Comparison of ENCODE assay signal across 22 cellular contexts in genomic region chr1:111453706-111454105, GRCh38. TPM values are rescaled to one million over a fixed set of nuclear protein-coding genes. Genes with fewer than 3 reads are reported as not detected.
A peak's percentile ranks its signal among the peaks of the same experiment; 100 is the strongest.
DNase-seq lines count a peak whose midpoint lies in the region; ATAC-seq and TF ChIP-seq lines count a peak whose summit lies in the region.
"Had no signal": no experiment of that assay in that cellular context is flagged by ENCODE, and none has a peak within 500 bp of the region (broad histone marks: within the 10 kb centered on the region; RNA-seq: fewer than 3 reads in every experiment).

No MANE protein-coding gene starts in this region.

- H3K4me1 Mint-ChIP-seq in T-helper 2 cell treated with Interferon-gamma antibody and Interleukin-4, amounts not matched to agents 5 μg/mL and 100 μg/mL, for 36 hours (ENCODE audit: low read depth), result peaks cover 52% of the 10 kb centered on the region
- H3K4me1 Mint-ChIP-seq in natural killer cell (peaks cover 71 to 77% of the 10 kb centered on the region in 2 donors), Calu3 (ENCODE audit: low read depth, unreplicated experiment) (peaks cover 12% of the 10 kb centered on the region)
- peaks cover 51 to 57% of the 10 kb centered on the region in 2 donors for H3K4me1 Mint-ChIP-seq in natural killer cell treated with Interleukin-12 subunit alpha and Interleukin-12 subunit beta and Interleukin-15 and Interleukin-18, amount 100 ng/mL, for 72 hours (ENCODE audit: low read depth in 2 of 2)
- H3K4me1 Mint-ChIP-seq in activated CD8-positive, alpha-beta T cell treated with anti-CD3 and anti-CD28 coated beads, Interleukin-2, amount 10 ng/mL, durations not matched to agents 7 days and 5 days (ENCODE audit: low read depth), result peaks cover 70% of the 10 kb centered on the region
- H3K4me1 Mint-ChIP-seq in stimulated activated memory B cell treated with anti-CD40 and anti-IgM and Interleukin-4, amounts not matched to agents 10 μg/mL and 1 μg/mL and 100 μg/mL, for 72 hours, result peaks cover 51% of the 10 kb centered on the region

- ATAC-seq in natural killer cell (no peak), HG03521 (IDR thresholded peaks at IDR 0.05; ENCODE audit: unreplicated experiment) (no peak)
- ATAC-seq in natural killer cell treated with Interleukin-12 subunit alpha and Interleukin-12 subunit beta and Interleukin-15 and Interleukin-18, amount 100 ng/mL, for 72 hours, result no peak
- no peak for ATAC-seq in activated CD8-positive, alpha-beta T cell treated with anti-CD3 and anti-CD28 coated beads, Interleukin-2, amount 10 ng/mL, durations not matched to agents 7 days and 5 days
- ATAC-seq in stimulated activated memory B cell treated with anti-CD40 and anti-IgM and Interleukin-4, amounts not matched to agents 10 μg/mL and 1 μg/mL and 100 μg/mL, for 72 hours, result no peak

- H3K27ac Mint-ChIP-seq in T-helper 2 cell treated with Interferon-gamma antibody and Interleukin-4, amounts not matched to agents 5 μg/mL and 100 μg/mL, for 36 hours, result no peak overlapping the region
- peak overlapping the region; percentile 2 to 42 for H3K27ac Mint-ChIP-seq in natural killer cell
- no peak overlapping the region for H3K27ac Mint-ChIP-seq in natural killer cell treated with Interleukin-12 subunit alpha and Interleukin-12 subunit beta and Interleukin-15 and Interleukin-18, amount 100 ng/mL, for 72 hours
- peak overlapping the region; percentile 44 for H3K27ac Mint-ChIP-seq in activated CD8-positive, alpha-beta T cell treated with anti-CD3 and anti-CD28 coated beads, Interleukin-2, amount 10 ng/mL, durations not matched to agents 7 days and 5 days
- H3K27ac Mint-ChIP-seq in stimulated activated memory B cell treated with anti-CD40 and anti-IgM and Interleukin-4, amounts not matched to agents 10 μg/mL and 1 μg/mL and 100 μg/mL, for 72 hours, result peak overlapping the region; percentile 12
- no peak overlapping the region for H3K27ac Mint-ChIP-seq in Calu3 (ENCODE audit: unreplicated experiment)

- TF ChIP-seq CTCF in natural killer cell (IDR thresholded peaks at IDR 0.05), result no peak
- TF ChIP-seq CTCF in Calu3 (IDR thresholded peaks at IDR 0.05; ENCODE audit: unreplicated experiment), result no peak

- POLR2A ChIA-PET in activated CD8-positive, alpha-beta T cell treated with anti-CD3 and anti-CD28 coated beads, Interleukin-2, amount 10 ng/mL, durations not matched to agents 7 days and 5 days (lab: Charles Lee), result interaction anchor here (0.8 to 2.2 kb wide), 4 partner anchors 18 to 301 kb away, joined by 3 to 7 read pairs (median 4); partner anchors contain the start of gene DDX20

- H3K36me3 Mint-ChIP-seq in T-helper 2 cell treated with Interferon-gamma antibody and Interleukin-4, amounts not matched to agents 5 μg/mL and 100 μg/mL, for 36 hours (ENCODE audit: low read depth), result peaks cover 70% of the 10 kb centered on the region
- H3K36me3 Mint-ChIP-seq in natural killer cell, result no peaks in the 10 kb centered on the region
- H3K36me3 Mint-ChIP-seq in natural killer cell treated with Interleukin-12 subunit alpha and Interleukin-12 subunit beta and Interleukin-15 and Interleukin-18, amount 100 ng/mL, for 72 hours, result peaks cover 37% of the 10 kb centered on the region
- H3K36me3 Mint-ChIP-seq in activated CD8-positive, alpha-beta T cell treated with anti-CD3 and anti-CD28 coated beads, Interleukin-2, amount 10 ng/mL, durations not matched to agents 7 days and 5 days (ENCODE audit: low read depth), result peaks cover 84% of the 10 kb centered on the region
- H3K36me3 Mint-ChIP-seq in stimulated activated memory B cell treated with anti-CD40 and anti-IgM and Interleukin-4, amounts not matched to agents 10 μg/mL and 1 μg/mL and 100 μg/mL, for 72 hours, result peaks cover 66% of the 10 kb centered on the region
- H3K36me3 Mint-ChIP-seq in Calu3 (ENCODE audit: insufficient read depth, unreplicated experiment), result peaks cover 32% of the 10 kb centered on the region

- BruUV-seq in Calu3 (replicated peaks; lab: Mats Ljungman, UMichigan), result no TSS peak

- no peaks in the 10 kb centered on the region for H3K27me3 Mint-ChIP-seq in T-helper 2 cell treated with Interferon-gamma antibody and Interleukin-4, amounts not matched to agents 5 μg/mL and 100 μg/mL, for 36 hours (ENCODE audit: low read depth)
- H3K27me3 Mint-ChIP-seq in natural killer cell (ENCODE audit: low read depth in 2 of 2) (no peaks in the 10 kb centered on the region), Calu3 (ENCODE audit: unreplicated experiment) (no peaks in the 10 kb centered on the region)
- H3K27me3 Mint-ChIP-seq in natural killer cell treated with Interleukin-12 subunit alpha and Interleukin-12 subunit beta and Interleukin-15 and Interleukin-18, amount 100 ng/mL, for 72 hours, result no peaks in the 10 kb centered on the region
- no peaks in the 10 kb centered on the region for H3K27me3 Mint-ChIP-seq in activated CD8-positive, alpha-beta T cell treated with anti-CD3 and anti-CD28 coated beads, Interleukin-2, amount 10 ng/mL, durations not matched to agents 7 days and 5 days (ENCODE audit: low read depth)
- no peaks in the 10 kb centered on the region for H3K27me3 Mint-ChIP-seq in stimulated activated memory B cell treated with anti-CD40 and anti-IgM and Interleukin-4, amounts not matched to agents 10 μg/mL and 1 μg/mL and 100 μg/mL, for 72 hours

- CTCF ChIA-PET in activated CD8-positive, alpha-beta T cell treated with anti-CD3 and anti-CD28 coated beads, Interleukin-2, amount 10 ng/mL, durations not matched to agents 7 days and 5 days (lab: Charles Lee), result interaction anchor here (0.6 to 2.6 kb wide), 11 partner anchors 11 to 301 kb away, joined by 3 to 12 read pairs (median 3); no protein-coding TSS in a partner anchor
- CTCF ChIA-PET in Calu3 (lab: Charles Lee), result interaction anchor here (0.7 to 0.9 kb wide), 3 partner anchors 12 to 431 kb away, joined by 3 read pairs; no protein-coding TSS in a partner anchor

- no peak for DNase-seq in T-helper 2 cell treated with Interferon-gamma antibody and Interleukin-4, amounts not matched to agents 5 μg/mL and 100 μg/mL, for 36 hours (ENCODE audit: low spot score)
- DNase-seq in T-helper 2 cell (no peak), natural killer cell (no peak), Calu3 (no peak)
- no peak for DNase-seq in natural killer cell treated with Interleukin-12 subunit alpha and Interleukin-12 subunit beta and Interleukin-15 and Interleukin-18, amount 100 ng/mL, for 72 hours (ENCODE audit: low spot score)
- no peak for DNase-seq in activated CD8-positive, alpha-beta T cell treated with anti-CD3 and anti-CD28 coated beads, Interleukin-2, amount 10 ng/mL, durations not matched to agents 7 days and 5 days
- DNase-seq: AML-193; Caco-2; DMS153; H7; IMR-90; Karpas-422; MG63; NCI-H1048; NCI-H1436 treated with DMSO at 0.1 percent for 48 hours; NCI-H2029 treated with DMSO at 0.1 percent for 48 hours; NCI-H446 treated with DMSO at 0.1 percent for 48 hours; NK-92 treated with Interleukin-12 subunit alpha and Interleukin-12 subunit beta, amount 100 ng/mL, for 24 hours; Peyer's patch had no signal

- intact Hi-C loops in natural killer cell (cut with micrococcal nuclease) (no loop called here), Calu3 (cut with micrococcal nuclease; ENCODE audit: unreplicated experiment) (no loop called here)

- peak overlapping the region; percentile 31 for H3K4me3 Mint-ChIP-seq in T-helper 2 cell treated with Interferon-gamma antibody and Interleukin-4, amounts not matched to agents 5 μg/mL and 100 μg/mL, for 36 hours
- H3K4me3 Mint-ChIP-seq in natural killer cell (no peak overlapping the region), Calu3 (ENCODE audit: low read depth, unreplicated experiment) (no peak overlapping the region)
- H3K4me3 Mint-ChIP-seq in natural killer cell treated with Interleukin-12 subunit alpha and Interleukin-12 subunit beta and Interleukin-15 and Interleukin-18, amount 100 ng/mL, for 72 hours, result no peak overlapping the region
- no peak overlapping the region for H3K4me3 Mint-ChIP-seq in activated CD8-positive, alpha-beta T cell treated with anti-CD3 and anti-CD28 coated beads, Interleukin-2, amount 10 ng/mL, durations not matched to agents 7 days and 5 days
- H3K4me3 Mint-ChIP-seq in stimulated activated memory B cell treated with anti-CD40 and anti-IgM and Interleukin-4, amounts not matched to agents 10 μg/mL and 1 μg/mL and 100 μg/mL, for 72 hours, result no peak overlapping the region

- H3K9me3 Mint-ChIP-seq in T-helper 2 cell treated with Interferon-gamma antibody and Interleukin-4, amounts not matched to agents 5 μg/mL and 100 μg/mL, for 36 hours, result no peaks in the 10 kb centered on the region
- H3K9me3 Mint-ChIP-seq in natural killer cell (no peaks in the 10 kb centered on the region), Calu3 (ENCODE audit: low read depth, unreplicated experiment) (no peaks in the 10 kb centered on the region)
- H3K9me3 Mint-ChIP-seq in natural killer cell treated with Interleukin-12 subunit alpha and Interleukin-12 subunit beta and Interleukin-15 and Interleukin-18, amount 100 ng/mL, for 72 hours, result no peaks in the 10 kb centered on the region
- no peaks in the 10 kb centered on the region for H3K9me3 Mint-ChIP-seq in activated CD8-positive, alpha-beta T cell treated with anti-CD3 and anti-CD28 coated beads, Interleukin-2, amount 10 ng/mL, durations not matched to agents 7 days and 5 days (ENCODE audit: insufficient read depth)
- H3K9me3 Mint-ChIP-seq in stimulated activated memory B cell treated with anti-CD40 and anti-IgM and Interleukin-4, amounts not matched to agents 10 μg/mL and 1 μg/mL and 100 μg/mL, for 72 hours, result no peaks in the 10 kb centered on the region

RNA-seq across cellular contexts. Expression of gene ATP5PB, which starts 4.4 kb away (rescaled TPM):
- total RNA-seq in natural killer cell (100 to 1,000 TPM; 105 to 115 (median 105) TPM), Calu3 (2022) (149 and 157 TPM in 2 replicates)
- total RNA-seq in natural killer cell treated with Interleukin-12 subunit alpha and Interleukin-12 subunit beta and Interleukin-15 and Interleukin-18, amount 100 ng/mL, for 72 hours, result 100 to 1,000 TPM; 188 to 272 TPM
- total RNA-seq in activated CD8-positive, alpha-beta T cell treated with anti-CD3 and anti-CD28 coated beads, Interleukin-2, amount 10 ng/mL, durations not matched to agents 7 days and 5 days, result 100 to 1,000 TPM; 396 to 404 TPM

RNA-seq across cellular contexts. Expression of gene WDR77, which starts 4.7 kb away (rescaled TPM):
- total RNA-seq in natural killer cell, result 10 to 100 TPM; 15.5 to 20.8 (median 17.8) TPM
- 10 to 100 TPM; 27.6 to 67.1 TPM for total RNA-seq in natural killer cell treated with Interleukin-12 subunit alpha and Interleukin-12 subunit beta and Interleukin-15 and Interleukin-18, amount 100 ng/mL, for 72 hours
- 10 to 100 TPM; 54.3 to 57.8 TPM for total RNA-seq in activated CD8-positive, alpha-beta T cell treated with anti-CD3 and anti-CD28 coated beads, Interleukin-2, amount 10 ng/mL, durations not matched to agents 7 days and 5 days
- 27.7 and 28.4 TPM in 2 replicates for total RNA-seq in Calu3 (2022)

RNA-seq across cellular contexts. Expression of gene C1orf162, which starts 20.1 kb away (rescaled TPM):
- total RNA-seq in natural killer cell, result 100 to 1,000 TPM in 2 of 3 donors, 10 to 100 TPM in 1; 85.2 to 147 (median 106) TPM
- total RNA-seq in natural killer cell treated with Interleukin-12 subunit alpha and Interleukin-12 subunit beta and Interleukin-15 and Interleukin-18, amount 100 ng/mL, for 72 hours, result 1 to 10 TPM; 3.3 to 3.9 TPM
- 10 to 100 TPM; 40.1 to 42.1 TPM for total RNA-seq in activated CD8-positive, alpha-beta T cell treated with anti-CD3 and anti-CD28 coated beads, Interleukin-2, amount 10 ng/mL, durations not matched to agents 7 days and 5 days
- total RNA-seq in Calu3 (2022), result 0.56 and 0.85 TPM in 2 replicates
- total RNA-seq: IMR-90, SJSA1 had no signal

RNA-seq across cellular contexts. Expression of gene OVGP1, which starts 26.2 kb away (rescaled TPM):
- 1 to 10 TPM; 2.1 to 5.2 (median 4.1) TPM for total RNA-seq in natural killer cell
- 1 to 10 TPM; 1.1 to 1.6 TPM for total RNA-seq in natural killer cell treated with Interleukin-12 subunit alpha and Interleukin-12 subunit beta and Interleukin-15 and Interleukin-18, amount 100 ng/mL, for 72 hours
- total RNA-seq in activated CD8-positive, alpha-beta T cell treated with anti-CD3 and anti-CD28 coated beads, Interleukin-2, amount 10 ng/mL, durations not matched to agents 7 days and 5 days, result under 1 TPM; 0.74 to 0.99 TPM
- total RNA-seq in Calu3 (2022), result 1.5 and 3.7 TPM in 2 replicates

RNA-seq across cellular contexts. Expression of gene ADORA3, which starts 49.7 kb away (rescaled TPM):
- under 1 TPM in 1 of 3 donors, not detected in 2; 0.40 TPM for total RNA-seq in natural killer cell
- not detected for total RNA-seq in natural killer cell treated with Interleukin-12 subunit alpha and Interleukin-12 subunit beta and Interleukin-15 and Interleukin-18, amount 100 ng/mL, for 72 hours
- under 1 TPM in 1 of 2 experiments, not detected in 1; 0.18 TPM for total RNA-seq in activated CD8-positive, alpha-beta T cell treated with anti-CD3 and anti-CD28 coated beads, Interleukin-2, amount 10 ng/mL, durations not matched to agents 7 days and 5 days
- total RNA-seq in Calu3 (2022), result not detected in 2 replicates
- total RNA-seq: Caco-2, H7, IMR-90, SJSA1 had no signal

Comparison
In these comparisons a context has a peak if more than half of its experiments do, and no peak if none do; other contexts are left out.
1. H3K27ac Mint-ChIP-seq: peak in natural killer cell (2 of 2), activated CD8-positive, alpha-beta T cell treated with anti-CD3 and anti-CD28 coated beads, Interleukin-2, amount 10 ng/mL, durations not matched to agents 7 days and 5 days (single experiment) and stimulated activated memory B cell treated with anti-CD40 and anti-IgM and Interleukin-4, amounts not matched to agents 10 μg/mL and 1 μg/mL and 100 μg/mL, for 72 hours (single experiment); none in T-helper 2 cell treated with Interferon-gamma antibody and Interleukin-4, amounts not matched to agents 5 μg/mL and 100 μg/mL, for 36 hours (single experiment), natural killer cell treated with Interleukin-12 subunit alpha and Interleukin-12 subunit beta and Interleukin-15 and Interleukin-18, amount 100 ng/mL, for 72 hours (0 of 2) and Calu3 (single experiment).
2. RNA of gene C1orf162, which starts 20.1 kb away (total RNA-seq): 85.2 to 147 TPM in natural killer cell and 40.1 to 42.1 TPM in activated CD8-positive, alpha-beta T cell treated with anti-CD3 and anti-CD28 coated beads, Interleukin-2, amount 10 ng/mL, durations not matched to agents 7 days and 5 days; 3.3 to 3.9 TPM in natural killer cell treated with Interleukin-12 subunit alpha and Interleukin-12 subunit beta and Interleukin-15 and Interleukin-18, amount 100 ng/mL, for 72 hours and 0.56 to 0.85 TPM in Calu3; every median in the first group is over 4 times any median in the second.